8 cellular contexts compared by ENCODE assay signal in genomic region chr7:26681819-26682418, GRCh38.
A peak's percentile ranks its signal among the peaks of the same experiment; 100 is the strongest.
DNase-seq lines count a peak whose midpoint lies in the region; ATAC-seq and TF ChIP-seq lines count a peak whose summit lies in the region.

No MANE protein-coding gene starts in this region.

- DNase-seq in natural killer cell (no peak), NCI-H2196 (lab: John Stamatoyannopoulos, UW; ENCODE audit: unreplicated experiment) (peak; percentile 34), choroid plexus epithelial cell (ENCODE audit: low read depth) (peak; percentile 41), occipital lobe (lab: John Stamatoyannopoulos, UW) (no peak)
- DNase-seq in natural killer cell treated with Interleukin-12 subunit alpha and Interleukin-12 subunit beta and Interleukin-15 and Interleukin-18, amount 100 ng/mL, for 72 hours (ENCODE audit: low spot score), result no peak
- DNase-seq in stimulated activated CD4-positive, alpha-beta T cell treated with anti-CD3 and anti-CD28 coated beads, Interleukin-2, amount 100 ng/mL, for 24 hours, result no peak

- no peak overlapping the region for H3K9ac ChIP-seq in neural cell (ENCODE audit: low read length)

- H3K4me2 ChIP-seq in neural cell (ENCODE audit: low read length), result no peak overlapping the region

- no peak overlapping the region for H3K4me3 ChIP-seq in choroid plexus epithelial cell (ENCODE audit: low read depth, low read length)
- no peak overlapping the region for H3K4me3 ChIP-seq in neural cell (ENCODE audit: low read length)

- H3K79me2 ChIP-seq in neural cell (replicated peaks; ENCODE audit: insufficient read depth, low read length), result no peaks in the 10 kb centered on the region

- no peaks in the 10 kb centered on the region for H3K9me3 ChIP-seq in neural cell (ENCODE audit: low read length)

- no peaks in the 10 kb centered on the region for H3F3A ChIP-seq in neural cell (ENCODE audit: insufficient read depth, low read length, poor library complexity, severe bottlenecking)

- intact Hi-C loops in natural killer cell (cut with micrococcal nuclease), result loop anchor here (1.0 to 5.0 kb wide), 2 partner anchors 479 to 790 kb away; no protein-coding TSS in a partner anchor

- no peaks in the 10 kb centered on the region for H3K27me3 ChIP-seq in neural cell (ENCODE audit: insufficient read depth, low read depth, low read length)

- peak; percentile 65 for TF ChIP-seq RAD21 in neural cell (conservative IDR thresholded peaks at IDR 0.05)

- TF ChIP-seq CTCF in natural killer cell (IDR thresholded peaks at IDR 0.05) (peak; percentile 92), choroid plexus epithelial cell (conservative IDR thresholded peaks at IDR 0.05; ENCODE audit: low read depth, low read length) (peak; percentile 68), neural cell (IDR thresholded peaks at IDR 0.05; ENCODE audit: poor library complexity, severe bottlenecking) (peak; percentile 77)

- H3K27ac Mint-ChIP-seq in natural killer cell, result no peak overlapping the region
- H3K27ac Mint-ChIP-seq in natural killer cell treated with Interleukin-12 subunit alpha and Interleukin-12 subunit beta and Interleukin-15 and Interleukin-18, amount 100 ng/mL, for 72 hours, result no peak overlapping the region

- no peaks in the 10 kb centered on the region for H3K9me3 Mint-ChIP-seq in natural killer cell
- no peaks in the 10 kb centered on the region for H3K9me3 Mint-ChIP-seq in natural killer cell treated with Interleukin-12 subunit alpha and Interleukin-12 subunit beta and Interleukin-15 and Interleukin-18, amount 100 ng/mL, for 72 hours

- H3K36me3 ChIP-seq in neural cell (ENCODE audit: insufficient read depth, low read length), result no peaks in the 10 kb centered on the region

- H3K4me1 Mint-ChIP-seq in natural killer cell, result peaks cover 0 to under 1% of the 10 kb centered on the region in 2 donors
- H3K4me1 Mint-ChIP-seq in natural killer cell treated with Interleukin-12 subunit alpha and Interleukin-12 subunit beta and Interleukin-15 and Interleukin-18, amount 100 ng/mL, for 72 hours (ENCODE audit: low read depth in 2 of 2), result no peaks in the 10 kb centered on the region

- no peaks in the 10 kb centered on the region for H3K9me2 ChIP-seq in neural cell (ENCODE audit: insufficient read depth, low read length)

- TF ChIP-seq EP300 in neural cell (conservative IDR thresholded peaks at IDR 0.05; ENCODE audit: poor library complexity, severe bottlenecking), result no peak

- no peaks in the 10 kb centered on the region for H3K36me3 Mint-ChIP-seq in natural killer cell
- H3K36me3 Mint-ChIP-seq in natural killer cell treated with Interleukin-12 subunit alpha and Interleukin-12 subunit beta and Interleukin-15 and Interleukin-18, amount 100 ng/mL, for 72 hours, result no peaks in the 10 kb centered on the region

- no peaks in the 10 kb centered on the region for H4K20me1 ChIP-seq in neural cell (ENCODE audit: insufficient read depth)

- H3K4me3 Mint-ChIP-seq in natural killer cell, result no peak overlapping the region
- no peak overlapping the region for H3K4me3 Mint-ChIP-seq in natural killer cell treated with Interleukin-12 subunit alpha and Interleukin-12 subunit beta and Interleukin-15 and Interleukin-18, amount 100 ng/mL, for 72 hours

- no peaks in the 10 kb centered on the region for H3K27me3 Mint-ChIP-seq in natural killer cell (ENCODE audit: low read depth in 2 of 2)
- no peaks in the 10 kb centered on the region for H3K27me3 Mint-ChIP-seq in natural killer cell treated with Interleukin-12 subunit alpha and Interleukin-12 subunit beta and Interleukin-15 and Interleukin-18, amount 100 ng/mL, for 72 hours

- H2AFZ ChIP-seq in neural cell (ENCODE audit: low read depth, low read length), result no peak overlapping the region

- no peak overlapping the region for H3K27ac ChIP-seq in neural cell (ENCODE audit: low read length)

- ATAC-seq in natural killer cell (peak; percentile 62 to 74 (median 71)), GM19463 (IDR thresholded peaks at IDR 0.05; ENCODE audit: unreplicated experiment) (no peak)
- no peak for ATAC-seq in natural killer cell treated with Interleukin-12 subunit alpha and Interleukin-12 subunit beta and Interleukin-15 and Interleukin-18, amount 100 ng/mL, for 72 hours

TF ChIP-seq in neural cell, 6 proteins besides CTCF, POLR2A, EP300 and RAD21:
- TF ChIP-seq REST (IDR thresholded peaks at IDR 0.05; ENCODE audit: borderline replicate concordance) (no peak), EZH2 (IDR thresholded peaks at IDR 0.05; ENCODE audit: borderline replicate concordance, insufficient read depth, low read length, poor library complexity, severe bottlenecking) (no peak), POLR2AphosphoS5 (IDR thresholded peaks at IDR 0.05) (no peak), SMC3 (conservative IDR thresholded peaks at IDR 0.05; ENCODE audit: poor library complexity) (peak; percentile 80), MXI1 (conservative IDR thresholded peaks at IDR 0.05; ENCODE audit: poor library complexity, severe bottlenecking) (no peak)

Comparison
In these comparisons a context has a peak if more than half of its experiments do, and no peak if none do; other contexts are left out.
1. ATAC-seq: peak in natural killer cell (3 of 3); none in natural killer cell treated with Interleukin-12 subunit alpha and Interleukin-12 subunit beta and Interleukin-15 and Interleukin-18, amount 100 ng/mL, for 72 hours (0 of 2) and GM19463 (single experiment).
2. DNase-seq: peak in NCI-H2196 (single experiment) and choroid plexus epithelial cell (single experiment); none in natural killer cell (single experiment), natural killer cell treated with Interleukin-12 subunit alpha and Interleukin-12 subunit beta and Interleukin-15 and Interleukin-18, amount 100 ng/mL, for 72 hours (single experiment), stimulated activated CD4-positive, alpha-beta T cell treated with anti-CD3 and anti-CD28 coated beads, Interleukin-2, amount 100 ng/mL, for 24 hours (0 of 2) and occipital lobe (single experiment).
3. Peak in every context shown above with its lines, with median percentiles within 50 percentile points of each other: CTCF ChIP-seq.